24 cellular contexts compared by ENCODE assay signal in genomic region chr9:133608382-133608781, GRCh38. TPM values are rescaled to one million over a fixed set of nuclear protein-coding genes. Genes with fewer than 3 reads are reported as not detected.
A peak's percentile ranks its signal among the peaks of the same experiment; 100 is the strongest.
DNase-seq lines count a peak whose midpoint lies in the region; ATAC-seq, FAIRE-seq and TF ChIP-seq lines count a peak whose summit lies in the region.
"Had no signal": no experiment of that assay in that cellular context is flagged by ENCODE, and none has a peak within 500 bp of the region (broad histone marks: within the 10 kb centered on the region; RNA-seq: fewer than 3 reads in every experiment).

No MANE protein-coding gene starts in this region.

- H2AFZ ChIP-seq in K562 (ENCODE audit: low read depth, low read length) (no peak overlapping the region), neuronal stem cell (ENCODE audit: low read length) (no peak overlapping the region)

- H3K27ac ChIP-seq in left ventricle myocardium inferior (replicated peaks): no peak overlapping the region
- no peak overlapping the region for H3K27ac ChIP-seq in right cardiac atrium (ENCODE audit: low read length)
- no peak overlapping the region for H3K27ac ChIP-seq in K562 (ENCODE audit: extremely low read depth, low read depth, low read length)
- H3K27ac ChIP-seq in lower lobe of right lung: no peak overlapping the region
- no peak overlapping the region for H3K27ac ChIP-seq in vagina
- no peak overlapping the region for H3K27ac ChIP-seq in neuronal stem cell (replicated peaks; ENCODE audit: low read length)

- TF ChIP-seq POLR2A in K562 (conservative IDR thresholded peaks at IDR 0.05) (no peak), vagina (IDR thresholded peaks at IDR 0.05) (no peak)

- H3K9me1 ChIP-seq in K562 (ENCODE audit: control insufficient read depth, insufficient read depth, low read length): no peaks in the 10 kb centered on the region

- no peak overlapping the region for H3K4me3 ChIP-seq in left ventricle myocardium inferior
- H3K4me3 ChIP-seq in right cardiac atrium (ENCODE audit: low read length): no peak overlapping the region
- H3K4me3 ChIP-seq in K562: no peak overlapping the region
- no peak overlapping the region for H3K4me3 ChIP-seq in lower lobe of right lung
- no peak overlapping the region for H3K4me3 ChIP-seq in vagina
- no peak overlapping the region for H3K4me3 ChIP-seq in neuronal stem cell (ENCODE audit: low read length in 2 of 2)
- H3K4me3 ChIP-seq: GM12878 had no signal

- no peaks in the 10 kb centered on the region for H3K79me1 ChIP-seq in neuronal stem cell (ENCODE audit: low read depth, low read length)

- no peak for TF ChIP-seq RAD21 in K562 (CRISPR knock-in tag; conservative IDR thresholded peaks at IDR 0.05 in 1 of 2, IDR thresholded peaks at IDR 0.05 in 1 of 2)

- no peaks in the 10 kb centered on the region for H3K36me3 ChIP-seq in left ventricle myocardium inferior
- H3K36me3 ChIP-seq in K562 (ENCODE audit: control insufficient read depth, insufficient read depth, low read length): no peaks in the 10 kb centered on the region
- H3K36me3 ChIP-seq in lower lobe of right lung: no peaks in the 10 kb centered on the region
- H3K36me3 ChIP-seq in vagina: no peaks in the 10 kb centered on the region
- no peaks in the 10 kb centered on the region for H3K36me3 ChIP-seq in neuronal stem cell (replicated peaks in 1 of 2; ENCODE audit: control insufficient read depth in 2 of 2, insufficient read depth in 2 of 2, low read length in 2 of 2)

- TF ChIP-seq CTCF in left ventricle myocardium inferior (IDR thresholded peaks at IDR 0.05; ENCODE audit: borderline replicate concordance) (no peak), K562 (IDR thresholded peaks at IDR 0.05 in 2 of 3, conservative IDR thresholded peaks at IDR 0.05 in 1 of 3; ENCODE audit: insufficient read depth in 2 of 3, low read depth in 1 of 3, low read length in 3 of 3) (no peak), lower lobe of right lung (IDR thresholded peaks at IDR 0.05) (no peak), vagina (IDR thresholded peaks at IDR 0.05) (no peak)

- H4K20me1 ChIP-seq in K562 (replicated peaks; ENCODE audit: control insufficient read depth, insufficient read depth, low read length): peaks cover 14% of the 10 kb centered on the region

- BruUV-seq in K562 (replicated peaks; lab: Mats Ljungman, UMichigan): no TSS peak

- H3K79me2 ChIP-seq in K562 (ENCODE audit: control insufficient read depth, insufficient read depth, low read length): no peaks in the 10 kb centered on the region

- FAIRE-seq in K562 (lab: Jason Lieb, UNC): no peak
- FAIRE-seq: GM12878, RCC 7860 had no signal

- no peak for ATAC-seq in right cardiac atrium
- ATAC-seq in K562: no peak
- no peak for ATAC-seq in lower lobe of right lung
- ATAC-seq in GM18907 (IDR thresholded peaks at IDR 0.05; ENCODE audit: unreplicated experiment): no peak
- ATAC-seq: GM12878 had no signal

- no peak overlapping the region for H3K23ac ChIP-seq in neuronal stem cell (ENCODE audit: low read depth, low read length, poor library complexity)

- no peak overlapping the region for H3K4ac ChIP-seq in neuronal stem cell (ENCODE audit: low read length)

- no peak overlapping the region for H2AK5ac ChIP-seq in neuronal stem cell (ENCODE audit: low read depth, low read length)

- CTCF ChIA-PET in K562 (lab: Yijun Ruan, JAX; ENCODE audit: low intra/inter-chr PET ratio): no interaction called here

- in situ Hi-C loops in K562 (cut with MboI): no loop called here

- no peak overlapping the region for H3K18ac ChIP-seq in neuronal stem cell (ENCODE audit: low read length)

- H2BK5ac ChIP-seq in neuronal stem cell (ENCODE audit: low read length): no peak overlapping the region

- H3K27me3 ChIP-seq in left ventricle myocardium inferior (ENCODE audit: low read depth) (peaks cover 100% of the 10 kb centered on the region), right cardiac atrium (ENCODE audit: control insufficient read depth, insufficient read depth) (no peaks in the 10 kb centered on the region), K562 (ENCODE audit: control insufficient read depth in 2 of 2, insufficient read depth in 2 of 2, low read length in 2 of 2) (peaks cover 5 to 48% of the 10 kb centered on the region in 2 experiments; a peak in 4 of 5 replicates), lower lobe of right lung (ENCODE audit: low read depth) (peaks cover 69% of the 10 kb centered on the region), vagina (peaks cover 6% of the 10 kb centered on the region), neuronal stem cell (ENCODE audit: control insufficient read depth in 3 of 3, insufficient read depth in 3 of 3, low read depth in 1 of 3, low read length in 3 of 3) (peaks cover 0 to 81% (median 24%) of the 10 kb centered on the region in 3 experiments)

- DNase-seq in left ventricle myocardium inferior: peak; percentile 3
- DNase-seq in right cardiac atrium: no peak
- DNase-seq in K562 (ENCODE audit: extremely low read depth in 1 of 4, low spot score in 3 of 4): no peak
- peak; percentile 6 for DNase-seq in lower lobe of right lung
- DNase-seq in vagina (ENCODE audit: extremely low spot score in 2 of 2): no peak
- no peak for DNase-seq in NCI-H748 (lab: John Stamatoyannopoulos, UW; ENCODE audit: unreplicated experiment)
- DNase-seq in neuronal stem cell (ENCODE audit: low spot score): no peak
- DNase-seq: Caco-2; CD4-positive, alpha-beta T cell; GF-D8; HCEC 1CT; KBM-7; NCI-H1105; NCI-H748 treated with DMSO at 0.1 percent for 48 hours; NK-92 treated with Interleukin-12 subunit alpha and Interleukin-12 subunit beta, amount 100 ng/mL, for 24 hours; Right ventricle myocardium superior had no signal

- H4K91ac ChIP-seq in neuronal stem cell (ENCODE audit: low read depth, low read length, poor library complexity): no peak overlapping the region

- WGBS in right cardiac atrium: 75% methylated on average over 7 of the region's 7 CpGs
- WGBS in K562 (ENCODE audit: insufficient coverage, low coverage, missing lambda C conversion rate): 2% methylated on average over 4 of the region's 7 CpGs
- no CpG with 5 or more reads among the region's 7 CpGs for WGBS in neuronal stem cell (ENCODE audit: extremely low coverage in 2 of 2, insufficient read length in 2 of 2, insufficient replicate concordance in 1 of 2), 2 donors

- H3K9ac ChIP-seq in K562 (ENCODE audit: insufficient read depth in 1 of 2, low read depth in 2 of 2, low read length in 2 of 2) (no peak overlapping the region), neuronal stem cell (ENCODE audit: low read depth, low read length, poor library complexity) (no peak overlapping the region)

- H3K4me1 ChIP-seq in left ventricle myocardium inferior (no peaks in the 10 kb centered on the region), right cardiac atrium (ENCODE audit: control insufficient read depth, insufficient read depth, low read length) (no peaks in the 10 kb centered on the region), K562 (replicated peaks in 1 of 2; ENCODE audit: control insufficient read depth in 2 of 2, insufficient read depth in 2 of 2, low read length in 2 of 2) (peaks cover 0 to 12% of the 10 kb centered on the region in 2 experiments; a peak in 2 of 5 replicates), lower lobe of right lung (no peaks in the 10 kb centered on the region), vagina (no peaks in the 10 kb centered on the region), neuronal stem cell (ENCODE audit: control insufficient read depth in 2 of 2, insufficient read depth in 1 of 2, low read depth in 1 of 2, low read length in 2 of 2) (peaks cover 0 to 1% of the 10 kb centered on the region in 2 donors)
- H3K4me1 ChIP-seq: Caco-2 had no signal

- no peak for TF ChIP-seq EP300 in K562 (IDR thresholded peaks at IDR 0.05; ENCODE audit: low read length)

- H3K14ac ChIP-seq in neuronal stem cell (ENCODE audit: low read length): no peak overlapping the region

- H2BK15ac ChIP-seq in neuronal stem cell (ENCODE audit: low read length): no peak overlapping the region

- H4K8ac ChIP-seq in neuronal stem cell (ENCODE audit: low read depth, low read length): no peak overlapping the region

- H3K4me2 ChIP-seq in K562 (ENCODE audit: insufficient read depth, low read length): no peak overlapping the region
- H3K4me2 ChIP-seq in neuronal stem cell (ENCODE audit: insufficient read depth, low read length, poor library complexity, severe bottlenecking): no peak overlapping the region

- POLR2A ChIA-PET in K562 (lab: Yijun Ruan, JAX): interaction anchor here (0.6 kb wide), 1 partner anchor 35 kb away, joined by 4 read pairs; no protein-coding TSS in a partner anchor

- H2BK120ac ChIP-seq in neuronal stem cell (ENCODE audit: low read depth, low read length): no peak overlapping the region

- H3K9me3 ChIP-seq in left ventricle myocardium inferior (replicated peaks) (no peaks in the 10 kb centered on the region), right cardiac atrium (ENCODE audit: control insufficient read depth, low read length) (no peaks in the 10 kb centered on the region), K562 (replicated peaks; ENCODE audit: control insufficient read depth, insufficient read depth, low read depth, low read length) (no peaks in the 10 kb centered on the region), lower lobe of right lung (no peaks in the 10 kb centered on the region), vagina (no peaks in the 10 kb centered on the region), neuronal stem cell (replicated peaks in 1 of 2; ENCODE audit: control insufficient read depth in 2 of 2, insufficient read depth in 1 of 2, low read depth in 1 of 2, low read length in 2 of 2) (no peaks in the 10 kb centered on the region)
- H3K9me3 ChIP-seq: Caco-2 had no signal

- intact Hi-C loops in left ventricle myocardium inferior (cut with micrococcal nuclease): no loop called here
- intact Hi-C loops in right cardiac atrium (cut with DNase I): no loop called here
- intact Hi-C loops in K562 (cut with micrococcal nuclease): no loop called here
- intact Hi-C loops in lower lobe of right lung (cut with DNase I): no loop called here
- intact Hi-C loops in vagina (cut with DNase I): no loop called here

- H2BK12ac ChIP-seq in neuronal stem cell (ENCODE audit: low read length): no peak overlapping the region

RNA-seq across cellular contexts. Expression of gene FAM163B, which starts 0.8 kb away (rescaled TPM):
- total RNA-seq in left ventricle myocardium inferior: not detected
- total RNA-seq in right cardiac atrium: 1 to 10 TPM; 1.2 to 5.4 (median 1.4) TPM
- polyA plus RNA-seq in right cardiac atrium: 2.0 TPM
- total RNA-seq in K562 (2011; cell fraction: chromatin; rRNA removed; ENCODE audit: low replicate concordance): not detected in 2 replicates
- total RNA-seq in K562 (2011; cell fraction: nucleolus; rRNA removed): not detected in 2 replicates
- total RNA-seq in K562 (2011; cell fraction: nucleoplasm; rRNA removed): not detected in 2 replicates
- not detected in 2 replicates for total RNA-seq in K562 (2014; rRNA removed)
- total RNA-seq in K562 (2014; rRNA removed; fragmentation: Illumina TruSeq; extraction: Trizol): not detected in 2 replicates
- not detected in 2 replicates for total RNA-seq in K562 (2015; rRNA removed; fragmentation: Illumina TruSeq; extraction: Trizol)
- not detected in 2 replicates for total RNA-seq in K562 (2021)
- polyA plus RNA-seq in K562 (2011; rRNA removed): not detected in 2 replicates
- polyA plus RNA-seq in K562 (2011; cell fraction: cytosol; rRNA removed): not detected in 2 replicates
- not detected in 2 replicates for polyA plus RNA-seq in K562 (2011; cell fraction: nucleus; rRNA removed)
- not detected in 2 replicates for polyA plus RNA-seq in K562 (2012)
- polyA plus RNA-seq in K562 (2014; fragmentation: Illumina TruSeq; extraction: Trizol): not detected in 2 replicates
- polyA plus RNA-seq in K562 (2014; fragmentation: Nextera tagmentation; extraction: Ambion mirVana): not detected
- not detected in 2 replicates for polyA plus RNA-seq in K562 (2014; rRNA removed)
- not detected in 2 replicates for polyA minus RNA-seq in K562 (2011; rRNA and poly(A)+ RNA removed)
- polyA minus RNA-seq in K562 (2011; cell fraction: cytosol; rRNA and poly(A)+ RNA removed): not detected in 2 replicates
- not detected in 2 replicates for polyA minus RNA-seq in K562 (2011; cell fraction: nucleus; rRNA and poly(A)+ RNA removed)
- not detected for total RNA-seq in lower lobe of right lung
- total RNA-seq in vagina: not detected
- polyA plus RNA-seq in neuronal stem cell (2013, experiment 1 of 2): 0.18 TPM
- polyA plus RNA-seq in neuronal stem cell (2013, experiment 2 of 2): 0.12 TPM
- total RNA-seq: A172; Caco-2; CD4-positive, alpha-beta T cell; Daoy; GM12878; NCI-H460; Right ventricle myocardium superior had no signal
- polyA plus RNA-seq: BJ, GM12878 had no signal

RNA-seq across cellular contexts. Expression of gene DBH, which starts 27.8 kb away (rescaled TPM):
- total RNA-seq in left ventricle myocardium inferior: not detected
- total RNA-seq in right cardiac atrium: under 1 TPM in 2 of 4 donors, not detected in 2; 0.09 to 0.14 TPM
- polyA plus RNA-seq in right cardiac atrium: 0.05 TPM
- not detected in 2 replicates for total RNA-seq in K562 (2011; cell fraction: chromatin; rRNA removed; ENCODE audit: low replicate concordance)
- not detected in 2 replicates for total RNA-seq in K562 (2011; cell fraction: nucleolus; rRNA removed)
- not detected in 2 replicates for total RNA-seq in K562 (2011; cell fraction: nucleoplasm; rRNA removed)
- not detected in 2 replicates for total RNA-seq in K562 (2014; rRNA removed)
- total RNA-seq in K562 (2014; rRNA removed; fragmentation: Illumina TruSeq; extraction: Trizol): not detected in 2 replicates
- total RNA-seq in K562 (2015; rRNA removed; fragmentation: Illumina TruSeq; extraction: Trizol): not detected in 2 replicates
- total RNA-seq in K562 (2021): not detected in 2 replicates
- polyA plus RNA-seq in K562 (2011; rRNA removed): not detected in 2 replicates
- not detected in 2 replicates for polyA plus RNA-seq in K562 (2011; cell fraction: cytosol; rRNA removed)
- polyA plus RNA-seq in K562 (2011; cell fraction: nucleus; rRNA removed): not detected in 2 replicates
- polyA plus RNA-seq in K562 (2012): not detected in 2 replicates
- polyA plus RNA-seq in K562 (2014; fragmentation: Illumina TruSeq; extraction: Trizol): not detected in 2 replicates
- not detected for polyA plus RNA-seq in K562 (2014; fragmentation: Nextera tagmentation; extraction: Ambion mirVana)
- not detected in 2 replicates for polyA plus RNA-seq in K562 (2014; rRNA removed)
- polyA minus RNA-seq in K562 (2011; rRNA and poly(A)+ RNA removed): not detected in 2 replicates
- polyA minus RNA-seq in K562 (2011; cell fraction: cytosol; rRNA and poly(A)+ RNA removed): not detected in 2 replicates
- not detected in 2 replicates for polyA minus RNA-seq in K562 (2011; cell fraction: nucleus; rRNA and poly(A)+ RNA removed)
- total RNA-seq in lower lobe of right lung: not detected
- 12.0 TPM for total RNA-seq in vagina
- not detected for polyA plus RNA-seq in neuronal stem cell (2013, experiment 1 of 2)
- not detected for polyA plus RNA-seq in neuronal stem cell (2013, experiment 2 of 2)
- total RNA-seq: A172, Caco-2, Daoy, GM12878, NCI-H460, OCI-LY7, Right ventricle myocardium superior had no signal
- polyA plus RNA-seq: BJ, GM12878 had no signal

Comparison
In these comparisons a context has a peak if more than half of its experiments do, and no peak if none do; other contexts are left out.
1. DNase-seq: peak in left ventricle myocardium inferior (single experiment) and lower lobe of right lung (single experiment); none in right cardiac atrium (0 of 3), K562 (0 of 4), vagina (0 of 2), NCI-H748 (single experiment) and neuronal stem cell (single experiment).
2. RNA of gene DBH, which starts 27.8 kb away (total RNA-seq): 12.0 TPM in vagina (single experiment); 0.09 to 0.14 TPM in right cardiac atrium, not detected in lower lobe of right lung (single experiment), not detected in left ventricle myocardium inferior (single experiment) and not detected in K562; every median in the first group is over 10 times any median in the second.